ENCODE assay signal across 8 cellular contexts in the genomic region with DNA sequence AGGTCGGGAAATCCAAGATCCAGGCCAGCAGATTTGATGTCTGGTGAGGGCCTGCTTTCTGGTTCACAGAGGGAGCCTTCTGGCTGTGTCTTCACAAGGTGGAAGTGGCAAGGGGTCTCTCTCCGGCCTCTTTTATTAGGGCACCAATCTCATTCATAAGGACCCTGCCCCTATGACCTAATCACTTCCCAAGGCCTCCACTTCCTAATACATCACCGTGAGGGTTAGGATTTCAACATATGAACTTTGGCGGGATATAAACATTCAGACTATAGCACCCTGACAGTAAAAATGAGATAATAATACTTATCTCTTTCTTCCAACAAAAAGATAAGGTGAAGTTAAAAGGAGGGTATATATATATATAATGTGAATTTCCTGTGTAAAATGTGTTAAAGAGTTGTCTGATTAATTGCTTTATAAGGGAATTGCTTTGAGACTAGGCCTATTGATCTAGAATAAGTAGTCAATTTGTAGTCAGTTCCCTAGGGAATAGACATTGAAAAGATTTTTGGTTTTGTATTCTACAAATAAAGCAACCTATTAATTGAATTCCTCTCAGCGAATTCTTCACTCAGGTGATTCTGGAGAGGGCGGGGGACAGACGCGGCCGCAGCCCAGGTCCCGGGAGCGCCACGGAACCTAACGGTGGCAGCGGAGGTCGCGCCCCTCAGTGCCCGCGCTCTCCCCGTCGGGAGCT. TPM values are rescaled to one million over a fixed set of nuclear protein-coding genes. Genes with fewer than 3 reads are reported as not detected.
DNase-seq lines count a peak whose midpoint lies in the region; ATAC-seq, FAIRE-seq and TF ChIP-seq lines count a peak whose summit lies in the region.

No MANE protein-coding gene starts in this region.

- no peak for DNase-seq in activated CD4-positive, alpha-beta T cell treated with anti-CD3 and anti-CD28 coated beads for 36 hours
- DNase-seq in activated CD4-positive, alpha-beta T cell treated with anti-CD3 and anti-CD28 coated beads for 1 hour: no peak
- DNase-seq in adipocyte (ENCODE audit: low read depth) (no peak), left colon (no peak), thoracic aorta (ENCODE audit: low spot score) (no peak), NCI-H1092 (lab: John Stamatoyannopoulos, UW) (no peak), frontal cortex (ENCODE audit: low spot score in 2 of 2) (no peak)

- peaks cover 6% of the 10 kb centered on the region for H3K4me1 Mint-ChIP-seq in activated CD4-positive, alpha-beta T cell treated with anti-CD3 and anti-CD28 coated beads for 36 hours

- CTCF ChIA-PET in activated CD4-positive, alpha-beta T cell treated with anti-CD3 and anti-CD28 coated beads for 36 hours (lab: Charles Lee): no interaction called here

- H3K9me3 ChIP-seq in adipocyte (ENCODE audit: control insufficient read depth, low read length): no peaks in the 10 kb centered on the region
- no peaks in the 10 kb centered on the region for H3K9me3 ChIP-seq in thoracic aorta

- no peaks in the 10 kb centered on the region for H3K27me3 ChIP-seq in adipocyte (replicated peaks; ENCODE audit: control insufficient read depth, insufficient read depth, low read length)
- H3K27me3 ChIP-seq in thoracic aorta (replicated peaks; ENCODE audit: insufficient read depth): no peaks in the 10 kb centered on the region

- H3K4me3 ChIP-seq in adipocyte (ENCODE audit: low read length) (peak overlapping the region; percentile 97), thoracic aorta (peak overlapping the region; percentile 76)

- peaks cover 25% of the 10 kb centered on the region for H3K27me3 Mint-ChIP-seq in activated CD4-positive, alpha-beta T cell treated with anti-CD3 and anti-CD28 coated beads for 36 hours

- no peak for TF ChIP-seq CTCF in thoracic aorta (IDR thresholded peaks at IDR 0.05)

- H3K27ac Mint-ChIP-seq in activated CD4-positive, alpha-beta T cell treated with anti-CD3 and anti-CD28 coated beads for 36 hours: no peak overlapping the region

- POLR2A ChIA-PET in activated CD4-positive, alpha-beta T cell treated with anti-CD3 and anti-CD28 coated beads for 36 hours (lab: Charles Lee): no interaction called here

- ATAC-seq in activated CD4-positive, alpha-beta T cell treated with anti-CD3 and anti-CD28 coated beads for 36 hours: no peak
- ATAC-seq in left colon (peak; percentile 33), thoracic aorta (ENCODE audit: insufficient number of reproducible peaks, low FRiP score, low read depth) (no peak), GM19328 (IDR thresholded peaks at IDR 0.05; ENCODE audit: unreplicated experiment) (no peak)

- no peak for FAIRE-seq in frontal cortex (lab: Jason Lieb, UNC)

- H3K36me3 ChIP-seq in adipocyte (ENCODE audit: control insufficient read depth, insufficient read depth, low read length, severe bottlenecking): peaks cover 16% of the 10 kb centered on the region
- H3K36me3 ChIP-seq in thoracic aorta: no peaks in the 10 kb centered on the region

- H3K9ac ChIP-seq in adipocyte (ENCODE audit: low read length): peak overlapping the region; percentile 95

- peak overlapping the region; percentile 60 for H3K4me3 Mint-ChIP-seq in activated CD4-positive, alpha-beta T cell treated with anti-CD3 and anti-CD28 coated beads for 36 hours

- intact Hi-C loops in activated CD4-positive, alpha-beta T cell treated with anti-CD3 and anti-CD28 coated beads for 36 hours (cut with DNase I, micrococcal nuclease): no loop called here
- intact Hi-C loops in left colon (cut with DNase I, micrococcal nuclease): no loop called here

- H3K4me1 ChIP-seq in adipocyte (ENCODE audit: control insufficient read depth, insufficient read depth, low read length) (peaks cover 55% of the 10 kb centered on the region), thoracic aorta (ENCODE audit: control insufficient read depth in 1 of 2, low read depth in 2 of 2) (peaks cover 9 to 63% of the 10 kb centered on the region in 2 donors)

- H3K9me3 Mint-ChIP-seq in activated CD4-positive, alpha-beta T cell treated with anti-CD3 and anti-CD28 coated beads for 36 hours (ENCODE audit: low read depth): no peaks in the 10 kb centered on the region

- H3K27ac ChIP-seq in thoracic aorta: peak overlapping the region; percentile 89 to 95

- H3K36me3 Mint-ChIP-seq in activated CD4-positive, alpha-beta T cell treated with anti-CD3 and anti-CD28 coated beads for 36 hours (ENCODE audit: low read depth): no peaks in the 10 kb centered on the region

RNA-seq across cellular contexts. Expression of a gene that starts 0.5 kb away (rescaled TPM):
- total RNA-seq in activated CD4-positive, alpha-beta T cell treated with anti-CD3 and anti-CD28 coated beads for 36 hours: 1 to 10 TPM; 6.5 to 7.8 TPM
- total RNA-seq in left colon: 1,000 to 10,000 TPM; 1,592 to 1,809 TPM
- total RNA-seq in thoracic aorta: 100 to 1,000 TPM; 195 to 237 TPM
- 10.6 TPM for total RNA-seq in frontal cortex

Comparison
In these comparisons a context has a peak if more than half of its experiments do, and no peak if none do; other contexts are left out.
1. RNA of a gene that starts 0.5 kb away (total RNA-seq): 1,592 to 1,809 TPM in left colon and 195 to 237 TPM in thoracic aorta; 10.6 TPM in frontal cortex (single experiment) and 6.5 to 7.8 TPM in activated CD4-positive, alpha-beta T cell treated with anti-CD3 and anti-CD28 coated beads for 36 hours; every median in the first group is over 10 times any median in the second.